ENCODE assay signal across 20 cellular contexts in the genomic region with DNA sequence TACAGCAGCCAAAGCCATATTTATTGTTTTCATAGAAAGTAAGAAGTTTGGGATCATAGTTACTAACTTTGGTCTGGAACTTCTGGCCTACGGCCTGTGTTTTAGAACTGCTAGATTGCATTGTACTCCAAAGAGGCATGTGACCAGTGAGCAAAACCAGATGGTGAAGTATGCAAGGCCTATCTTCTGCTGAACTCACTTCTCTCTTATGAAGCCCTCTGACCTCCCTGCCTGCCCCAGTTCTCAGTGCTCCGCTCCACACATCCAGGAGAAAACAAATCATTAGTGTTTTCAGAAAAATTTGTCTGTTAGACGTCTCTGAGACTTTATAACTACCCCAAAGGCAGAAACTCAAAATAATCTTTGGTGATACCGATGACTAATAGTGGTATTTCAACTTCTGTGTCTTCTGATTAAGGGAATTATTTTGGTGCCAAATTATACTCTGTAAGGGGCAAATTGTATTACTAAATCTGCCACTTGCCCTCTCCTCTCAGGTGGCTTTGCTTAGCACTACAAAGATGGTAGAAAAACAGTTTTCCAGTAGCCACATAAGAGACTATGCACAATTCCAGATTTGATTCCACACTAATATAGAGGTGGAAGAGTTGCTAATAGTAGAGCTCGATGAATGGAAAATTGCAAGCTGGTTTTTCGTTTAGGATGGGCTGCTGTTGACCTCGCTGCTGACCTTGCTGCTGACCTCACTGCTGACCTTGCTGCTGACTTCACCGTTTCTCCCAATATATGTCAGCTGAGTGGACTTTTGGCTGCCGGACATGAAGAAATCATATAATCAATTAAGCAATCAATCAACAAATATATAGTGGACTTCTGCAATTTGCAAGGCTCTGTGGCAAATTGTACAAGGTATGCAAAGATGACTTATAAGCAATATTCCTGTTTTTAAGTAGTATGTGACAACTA.
DNase-seq lines count a peak whose midpoint lies in the region; ATAC-seq, FAIRE-seq and TF ChIP-seq lines count a peak whose summit lies in the region.
"Had no signal": no experiment of that assay in that cellular context is flagged by ENCODE, and none has a peak within 500 bp of the region (broad histone marks: within the 10 kb centered on the region; RNA-seq: fewer than 3 reads in every experiment).

No MANE protein-coding gene starts in this region.

- H3K4me1 Mint-ChIP-seq in activated T-cell treated with anti-CD3 and anti-CD28 coated beads, Interleukin-2, amount 50 U/mL, for 72 hours (ENCODE audit: low read depth): no peaks in the 10 kb centered on the region
- peaks cover 0 to 3% (median 0%) of the 10 kb centered on the region in 7 donors for H3K4me1 Mint-ChIP-seq in naive thymus-derived CD4-positive, alpha-beta T cell
- H3K4me1 Mint-ChIP-seq: stimulated activated naive B cell treated with anti-CD40 and anti-IgM and Interleukin-4, amounts not matched to agents 10 μg/mL and 1 μg/mL and 100 μg/mL, for 72 hours had no signal

- peaks cover 4% of the 10 kb centered on the region for H3K4me1 ChIP-seq in keratinocyte (ENCODE audit: control insufficient read depth, extremely low read depth, insufficient read depth, low read length)
- H3K4me1 ChIP-seq in upper lobe of right lung: no peaks in the 10 kb centered on the region
- H3K4me1 ChIP-seq in naive thymus-derived CD4-positive, alpha-beta T cell (ENCODE audit: control insufficient read depth in 2 of 2, insufficient read depth in 2 of 2, low read length in 2 of 2): no peaks in the 10 kb centered on the region

- H4K20me1 ChIP-seq in keratinocyte (ENCODE audit: control insufficient read depth, extremely low read depth, insufficient read depth, low read length): no peaks in the 10 kb centered on the region

- peaks cover 2 to 7% of the 10 kb centered on the region in 2 donors for H3K9me3 Mint-ChIP-seq in activated T-cell treated with anti-CD3 and anti-CD28 coated beads, Interleukin-2, amount 50 U/mL, for 72 hours
- peaks cover 0 to 6% (median 0%) of the 10 kb centered on the region in 11 donors for H3K9me3 Mint-ChIP-seq in naive thymus-derived CD4-positive, alpha-beta T cell

- CTCF ChIA-PET in naive thymus-derived CD4-positive, alpha-beta T cell (lab: Charles Lee): no interaction called here

- H3K9ac ChIP-seq in keratinocyte (ENCODE audit: control insufficient read depth, extremely low read depth, insufficient read depth, low read length): no peak overlapping the region

- H3K27me3 Mint-ChIP-seq in activated T-cell treated with anti-CD3 and anti-CD28 coated beads, Interleukin-2, amount 50 U/mL, for 72 hours (ENCODE audit: low read depth): peaks cover 3% of the 10 kb centered on the region
- no peaks in the 10 kb centered on the region for H3K27me3 Mint-ChIP-seq in naive thymus-derived CD4-positive, alpha-beta T cell
- H3K27me3 Mint-ChIP-seq: stimulated activated naive B cell treated with anti-CD40 and anti-IgM and Interleukin-4, amounts not matched to agents 10 μg/mL and 1 μg/mL and 100 μg/mL, for 72 hours had no signal

- no peak for FAIRE-seq in keratinocyte (lab: Jason Lieb, UNC)

- H3K27me3 ChIP-seq in HL-60 (ENCODE audit: insufficient read depth, poor library complexity, severe bottlenecking) (no peaks in the 10 kb centered on the region), keratinocyte (ENCODE audit: control insufficient read depth, extremely low read depth, insufficient read depth, low read length) (no peaks in the 10 kb centered on the region), upper lobe of right lung (no peaks in the 10 kb centered on the region)
- no peaks in the 10 kb centered on the region for H3K27me3 ChIP-seq in naive thymus-derived CD4-positive, alpha-beta T cell (ENCODE audit: control insufficient read depth in 2 of 2, insufficient read depth in 2 of 2, low read length in 2 of 2)
- H3K27me3 ChIP-seq: dorsolateral prefrontal cortex had no signal

- H3K9me1 ChIP-seq in keratinocyte (ENCODE audit: control insufficient read depth, extremely low read depth, insufficient read depth, low read length): no peaks in the 10 kb centered on the region

- DNase-seq in HL-60 (ENCODE audit: low read depth in 1 of 2, low spot score in 1 of 2) (no peak), cardiac fibroblast (ENCODE audit: low read depth in 2 of 2) (peak; percentile 55 to 80), keratinocyte (ENCODE audit: low read depth, low spot score) (no peak), upper lobe of right lung (no peak), SHP77 (lab: John Stamatoyannopoulos, UW) (no peak)
- DNase-seq in activated T-cell treated with anti-CD3 and anti-CD28 coated beads, Interleukin-2, amount 50 U/mL, for 72 hours: no peak
- DNase-seq in activated CD4-positive, alpha-beta T cell treated with anti-CD3 and anti-CD28 coated beads for 1 hour: no peak
- DNase-seq in naive thymus-derived CD4-positive, alpha-beta T cell: no peak
- DNase-seq: activated CD4-positive, alpha-beta T cell treated with anti-CD3 and anti-CD28 coated beads for 4 hours; activated T-cell treated with anti-CD3 and anti-CD28 coated beads, Interleukin-2, amount 50 U/mL, for 1 hour; amygdala; COR-L47; dorsolateral prefrontal cortex; GOT3; KG1; kidney glomerular epithelial cell; natural killer cell; NCI-H1694; NCI-H510A; stimulated activated naive B cell treated with anti-CD40 and anti-IgM and Interleukin-4, amounts not matched to agents 10 μg/mL and 1 μg/mL and 100 μg/mL, for 72 hours had no signal

- peak overlapping the region; percentile 27 for H2AFZ ChIP-seq in keratinocyte (ENCODE audit: control insufficient read depth, low read length)

- TF ChIP-seq CTCF in HL-60 (IDR thresholded peaks at IDR 0.05; ENCODE audit: insufficient read depth, low read length) (no peak), cardiac fibroblast (IDR thresholded peaks at IDR 0.05; ENCODE audit: low read depth, low read length) (no peak), keratinocyte (optimal IDR thresholded peaks at IDR 0.05 in 1 of 3, IDR thresholded peaks at IDR 0.05 in 1 of 3, conservative IDR thresholded peaks at IDR 0.05 in 1 of 3; ENCODE audit: extremely low read depth in 1 of 3, insufficient read depth in 2 of 3, low read length in 3 of 3) (no peak), upper lobe of right lung (IDR thresholded peaks at IDR 0.05) (no peak)

- H3K36me3 Mint-ChIP-seq in activated T-cell treated with anti-CD3 and anti-CD28 coated beads, Interleukin-2, amount 50 U/mL, for 72 hours (ENCODE audit: insufficient read depth in 2 of 2): no peaks in the 10 kb centered on the region
- no peaks in the 10 kb centered on the region for H3K36me3 Mint-ChIP-seq in naive thymus-derived CD4-positive, alpha-beta T cell
- H3K36me3 Mint-ChIP-seq: natural killer cell; stimulated activated naive B cell treated with anti-CD40 and anti-IgM and Interleukin-4, amounts not matched to agents 10 μg/mL and 1 μg/mL and 100 μg/mL, for 72 hours had no signal

- no peak overlapping the region for H3K4me2 ChIP-seq in keratinocyte (ENCODE audit: control insufficient read depth, extremely low read depth, insufficient read depth, low read depth, low read length)

- POLR2A ChIA-PET in naive thymus-derived CD4-positive, alpha-beta T cell (lab: Charles Lee): no interaction called here

- ATAC-seq in upper lobe of right lung: peak; percentile 73
- no peak for ATAC-seq in activated T-cell treated with anti-CD3 and anti-CD28 coated beads, Interleukin-2, amount 50 U/mL, for 72 hours (replicated peaks in 1 of 2)
- no peak for ATAC-seq in naive thymus-derived CD4-positive, alpha-beta T cell
- ATAC-seq: natural killer cell had no signal

- H3K27ac ChIP-seq in HL-60 (replicated peaks): peak overlapping the region; percentile 88
- H3K27ac ChIP-seq in keratinocyte (ENCODE audit: control insufficient read depth, insufficient read depth, low read length): no peak overlapping the region
- peak overlapping the region; percentile 37 for H3K27ac ChIP-seq in upper lobe of right lung
- H3K27ac ChIP-seq in naive thymus-derived CD4-positive, alpha-beta T cell (ENCODE audit: low read depth, low read length): no peak overlapping the region
- H3K27ac ChIP-seq: dorsolateral prefrontal cortex had no signal

- no peak overlapping the region for H3K4me3 ChIP-seq in HL-60 (replicated peaks; ENCODE audit: insufficient read depth, low read length)
- H3K4me3 ChIP-seq in cardiac fibroblast (replicated peaks in 1 of 2; ENCODE audit: low read depth in 2 of 2, low read length in 2 of 2): no peak overlapping the region
- no peak overlapping the region for H3K4me3 ChIP-seq in keratinocyte (ENCODE audit: control insufficient read depth in 2 of 3, extremely low read depth in 1 of 3, insufficient read depth in 2 of 3, low read depth in 1 of 3, low read length in 3 of 3)
- no peak overlapping the region for H3K4me3 ChIP-seq in upper lobe of right lung
- H3K4me3 ChIP-seq in naive thymus-derived CD4-positive, alpha-beta T cell (ENCODE audit: low read length): no peak overlapping the region
- H3K4me3 ChIP-seq: dorsolateral prefrontal cortex had no signal

- H3K27ac Mint-ChIP-seq in activated T-cell treated with anti-CD3 and anti-CD28 coated beads, Interleukin-2, amount 50 U/mL, for 72 hours: no peak overlapping the region
- no peak overlapping the region for H3K27ac Mint-ChIP-seq in naive thymus-derived CD4-positive, alpha-beta T cell
- H3K27ac Mint-ChIP-seq: natural killer cell; stimulated activated naive B cell treated with anti-CD40 and anti-IgM and Interleukin-4, amounts not matched to agents 10 μg/mL and 1 μg/mL and 100 μg/mL, for 72 hours had no signal

- dilution Hi-C loops in keratinocyte (cut with MboI; ENCODE audit: extremely low pct_ligation_motif_present, low sequenced_read_pairs): no loop called here

- H3K79me2 ChIP-seq in keratinocyte (ENCODE audit: control insufficient read depth, insufficient read depth, low read length): no peaks in the 10 kb centered on the region

- H3K9me3 ChIP-seq in keratinocyte (ENCODE audit: control insufficient read depth, low read depth, low read length): no peaks in the 10 kb centered on the region
- H3K9me3 ChIP-seq in upper lobe of right lung: peaks cover 4% of the 10 kb centered on the region
- no peaks in the 10 kb centered on the region for H3K9me3 ChIP-seq in naive thymus-derived CD4-positive, alpha-beta T cell (ENCODE audit: control insufficient read depth in 2 of 3, low read length in 3 of 3)

- no peak overlapping the region for H3K4me3 Mint-ChIP-seq in activated T-cell treated with anti-CD3 and anti-CD28 coated beads, Interleukin-2, amount 50 U/mL, for 72 hours
- H3K4me3 Mint-ChIP-seq in naive thymus-derived CD4-positive, alpha-beta T cell: no peak overlapping the region
- H3K4me3 Mint-ChIP-seq: natural killer cell; stimulated activated naive B cell treated with anti-CD40 and anti-IgM and Interleukin-4, amounts not matched to agents 10 μg/mL and 1 μg/mL and 100 μg/mL, for 72 hours had no signal

- intact Hi-C loops in upper lobe of right lung (cut with DNase I): no loop called here
- intact Hi-C loops in naive thymus-derived CD4-positive, alpha-beta T cell (cut with micrococcal nuclease): no loop called here

- H3K36me3 ChIP-seq in keratinocyte (ENCODE audit: control insufficient read depth in 2 of 2, extremely low read depth in 1 of 2, insufficient read depth in 2 of 2, low read length in 2 of 2) (no peaks in the 10 kb centered on the region), upper lobe of right lung (no peaks in the 10 kb centered on the region)
- H3K36me3 ChIP-seq in naive thymus-derived CD4-positive, alpha-beta T cell (ENCODE audit: control insufficient read depth in 2 of 3, insufficient read depth in 3 of 3, low read length in 3 of 3): no peaks in the 10 kb centered on the region

Comparison
In these comparisons a context has a peak if more than half of its experiments do, and no peak if none do; other contexts are left out.
1. DNase-seq: peak in cardiac fibroblast (2 of 2); none in HL-60 (0 of 2), keratinocyte (single experiment), upper lobe of right lung (single experiment), SHP77 (0 of 2), activated T-cell treated with anti-CD3 and anti-CD28 coated beads, Interleukin-2, amount 50 U/mL, for 72 hours (0 of 2), activated CD4-positive, alpha-beta T cell treated with anti-CD3 and anti-CD28 coated beads for 1 hour (single experiment) and naive thymus-derived CD4-positive, alpha-beta T cell (0 of 9).
2. H3K27ac ChIP-seq: peak in HL-60 (single experiment) and upper lobe of right lung (single experiment); none in keratinocyte (single experiment) and naive thymus-derived CD4-positive, alpha-beta T cell (single experiment).